Comparison of ENCODE assay signal across 15 cellular contexts in the genomic region with DNA sequence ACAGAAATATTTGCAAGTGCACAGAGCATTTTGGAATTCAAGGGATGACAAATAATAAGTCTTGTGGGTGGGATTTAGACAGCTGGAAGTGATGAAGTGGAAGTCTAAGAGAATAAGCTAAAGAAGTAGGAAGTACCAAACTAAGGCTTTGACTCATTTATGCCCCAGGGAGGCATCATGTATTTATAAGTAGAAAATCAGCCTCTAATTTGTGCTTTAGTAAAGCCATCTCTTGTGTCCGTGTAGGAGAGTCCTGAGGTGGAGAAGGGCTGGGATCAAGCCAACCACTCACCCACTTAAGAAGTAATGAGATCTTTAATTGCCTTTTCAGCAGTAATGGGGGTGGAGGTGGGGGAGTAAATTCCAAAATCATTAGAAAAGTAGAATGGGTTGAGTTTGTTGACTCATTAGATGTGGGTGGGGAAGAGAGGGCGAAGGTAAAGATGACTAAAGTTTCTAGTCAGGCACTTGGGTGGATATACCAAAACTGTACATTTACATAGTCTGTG.
DNase-seq lines count a peak whose midpoint lies in the region; ATAC-seq and TF ChIP-seq lines count a peak whose summit lies in the region.
"Had no signal": no experiment of that assay in that cellular context is flagged by ENCODE, and none has a peak within 500 bp of the region (broad histone marks: within the 10 kb centered on the region; RNA-seq: fewer than 3 reads in every experiment).

No MANE protein-coding gene starts in this region.

- H3K36me3 Mint-ChIP-seq in activated CD8-positive, alpha-beta T cell treated with anti-CD3 and anti-CD28 coated beads for 36 hours (ENCODE audit: low read depth), result no peaks in the 10 kb centered on the region
- H3K36me3 Mint-ChIP-seq: brain; naive thymus-derived CD4-positive, alpha-beta T cell had no signal

- no peaks in the 10 kb centered on the region for H3K36me3 ChIP-seq in BJ (ENCODE audit: control insufficient read depth, insufficient read depth, low read length)

- POLR2A ChIA-PET in BJ (lab: Charles Lee), result no interaction called here
- POLR2A ChIA-PET in activated CD8-positive, alpha-beta T cell treated with anti-CD3 and anti-CD28 coated beads for 36 hours (lab: Charles Lee), result no interaction called here

- no peak overlapping the region for H3K27ac Mint-ChIP-seq in activated CD8-positive, alpha-beta T cell treated with anti-CD3 and anti-CD28 coated beads for 36 hours
- H3K27ac Mint-ChIP-seq: naive thymus-derived CD4-positive, alpha-beta T cell; progenitor cell of endocrine pancreas; T-helper 1 cell treated with Interleukin-12 subunit alpha and Interleukin-12 subunit beta and Interleukin-4 antibody, amounts not matched to agents 30 μg/mL and 1 μg/mL, for 36 hours had no signal

- H3K4me3 Mint-ChIP-seq in activated CD8-positive, alpha-beta T cell treated with anti-CD3 and anti-CD28 coated beads for 36 hours, result no peak overlapping the region
- H3K4me3 Mint-ChIP-seq: brain; naive thymus-derived CD4-positive, alpha-beta T cell; T-helper 1 cell treated with Interleukin-12 subunit alpha and Interleukin-12 subunit beta and Interleukin-4 antibody, amounts not matched to agents 30 μg/mL and 1 μg/mL, for 36 hours had no signal

- DNase-seq in BJ (ENCODE audit: low read depth) (peak; percentile 57), LHCN-M2 (ENCODE audit: low read depth) (peak; percentile 79), epithelial cell of esophagus (ENCODE audit: low read depth) (peak; percentile 15), omental fat pad (ENCODE audit: low spot score) (no peak), NCI-H524 treated with DMSO at 0.1 percent for 48 hours (lab: John Stamatoyannopoulos, UW) (no peak)
- DNase-seq in activated CD8-positive, alpha-beta T cell treated with anti-CD3 and anti-CD28 coated beads for 36 hours, result no peak
- DNase-seq in activated CD4-positive, alpha-beta T cell treated with anti-CD3 and anti-CD28 coated beads for 1 hour, result no peak
- DNase-seq: activated naive CD4-positive, alpha-beta T cell treated with Interleukin-2 at 50 U/mL for 16 hours; naive thymus-derived CD4-positive, alpha-beta T cell; NCI-H2029 treated with DMSO at 0.1 percent for 48 hours; stimulated activated CD4-positive, alpha-beta T cell treated with anti-CD3 and anti-CD28 coated beads, Interleukin-15, amount 100 ng/mL, for 24 hours had no signal

- H3K4me3 ChIP-seq in BJ (ENCODE audit: low read depth, low read length) (no peak overlapping the region), epithelial cell of esophagus (ENCODE audit: low read length) (no peak overlapping the region)

- CTCF ChIA-PET in BJ (lab: Yijun Ruan, JAX), result interaction anchor here (0.7 to 1.4 kb wide), 2 partner anchors 10 to 16 kb away, joined by 3 to 6 read pairs; no protein-coding TSS in a partner anchor
- CTCF ChIA-PET in activated CD8-positive, alpha-beta T cell treated with anti-CD3 and anti-CD28 coated beads for 36 hours (lab: Charles Lee), result no interaction called here

- H3K27me3 Mint-ChIP-seq in activated CD8-positive, alpha-beta T cell treated with anti-CD3 and anti-CD28 coated beads for 36 hours, result peaks cover 4% of the 10 kb centered on the region
- H3K27me3 Mint-ChIP-seq: brain, progenitor cell of endocrine pancreas had no signal

- ATAC-seq in omental fat pad (ENCODE audit: low FRiP score) (peak; percentile 76), GM21576 (IDR thresholded peaks at IDR 0.05; ENCODE audit: unreplicated experiment) (no peak)
- ATAC-seq in activated CD8-positive, alpha-beta T cell treated with anti-CD3 and anti-CD28 coated beads for 36 hours, result no peak
- ATAC-seq: naive thymus-derived CD4-positive, alpha-beta T cell had no signal

- no peaks in the 10 kb centered on the region for H3K27me3 ChIP-seq in BJ (ENCODE audit: control insufficient read depth, insufficient read depth, low read length)

- H3K4me1 Mint-ChIP-seq in activated CD8-positive, alpha-beta T cell treated with anti-CD3 and anti-CD28 coated beads for 36 hours (ENCODE audit: low read depth), result no peaks in the 10 kb centered on the region
- H3K4me1 Mint-ChIP-seq: naive thymus-derived CD4-positive, alpha-beta T cell had no signal

- TF ChIP-seq CTCF in BJ (IDR thresholded peaks at IDR 0.05; ENCODE audit: insufficient read depth, low read depth, low read length) (no peak), epithelial cell of esophagus (IDR thresholded peaks at IDR 0.05; ENCODE audit: insufficient read depth, low read depth, low read length, missing control alignments) (no peak), omental fat pad (IDR thresholded peaks at IDR 0.05) (no peak)
- TF ChIP-seq CTCF in activated CD8-positive, alpha-beta T cell treated with anti-CD3 and anti-CD28 coated beads for 36 hours (IDR thresholded peaks at IDR 0.05), result no peak

- intact Hi-C loops in activated CD8-positive, alpha-beta T cell treated with anti-CD3 and anti-CD28 coated beads for 36 hours (cut with micrococcal nuclease), result no loop called here

- no peaks in the 10 kb centered on the region for H3K9me3 Mint-ChIP-seq in activated CD8-positive, alpha-beta T cell treated with anti-CD3 and anti-CD28 coated beads for 36 hours
- H3K9me3 Mint-ChIP-seq: T-helper 1 cell treated with Interleukin-12 subunit alpha and Interleukin-12 subunit beta and Interleukin-4 antibody, amounts not matched to agents 30 μg/mL and 1 μg/mL, for 36 hours had no signal

Comparison
In these comparisons a context has a peak if more than half of its experiments do, and no peak if none do; other contexts are left out.
1. DNase-seq: peak in BJ (single experiment), LHCN-M2 (single experiment) and epithelial cell of esophagus (single experiment); none in omental fat pad (single experiment), NCI-H524 treated with DMSO at 0.1 percent for 48 hours (single experiment), activated CD8-positive, alpha-beta T cell treated with anti-CD3 and anti-CD28 coated beads for 36 hours (single experiment) and activated CD4-positive, alpha-beta T cell treated with anti-CD3 and anti-CD28 coated beads for 1 hour (single experiment).